Comparison of ENCODE assay signal across 18 cellular contexts in the genomic region with DNA sequence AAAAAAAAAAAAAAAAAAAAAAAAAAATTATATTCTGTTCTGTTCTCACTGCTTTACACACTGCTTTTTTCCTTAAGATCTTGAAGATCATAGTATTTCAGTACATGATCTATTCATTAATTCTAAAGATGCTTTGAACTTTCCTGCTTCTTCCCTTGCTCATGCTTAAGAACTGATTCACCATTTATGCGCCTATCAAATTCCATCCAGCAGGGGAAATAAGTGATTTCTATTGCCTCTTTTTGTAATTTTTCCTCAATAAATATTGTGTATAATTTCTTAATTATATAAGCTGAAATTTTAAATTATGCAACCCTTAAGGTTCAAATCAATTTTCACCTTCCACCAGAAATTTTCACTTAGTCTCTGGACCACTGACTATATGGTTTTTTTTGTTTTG. TPM values are rescaled to one million over a fixed set of nuclear protein-coding genes. Genes with fewer than 3 reads are reported as not detected.
DNase-seq lines count a peak whose midpoint lies in the region; ATAC-seq, FAIRE-seq and TF ChIP-seq lines count a peak whose summit lies in the region.
"Had no signal": no experiment of that assay in that cellular context is flagged by ENCODE, and none has a peak within 500 bp of the region (broad histone marks: within the 10 kb centered on the region; RNA-seq: fewer than 3 reads in every experiment).

No MANE protein-coding gene starts in this region.

- WGBS in heart right ventricle, 2 donors = 0 to 34% methylated on average over 1 of the region's 1 CpG
- WGBS in smooth muscle cell (ENCODE audit: low lambda C conversion rate) = 98% methylated on average over 1 of the region's 1 CpG

- H3K27me3 ChIP-seq in cardiac muscle cell (no peaks in the 10 kb centered on the region), heart right ventricle (no peaks in the 10 kb centered on the region), astrocyte (ENCODE audit: insufficient read depth, low read length) (no peaks in the 10 kb centered on the region), foreskin keratinocyte (no peaks in the 10 kb centered on the region), smooth muscle cell (ENCODE audit: low read depth) (no peaks in the 10 kb centered on the region)
- H3K27me3 ChIP-seq: SJCRH30 had no signal

- H3K4me1 Mint-ChIP-seq in astrocyte (ENCODE audit: low read depth, unreplicated experiment) = peaks cover 1% of the 10 kb centered on the region

- TF ChIP-seq CTCF in cardiac muscle cell (IDR thresholded peaks at IDR 0.05; ENCODE audit: low read depth, low read length) (peak; percentile 36), heart right ventricle (IDR thresholded peaks at IDR 0.05) (peak in 1 of 9 donors; percentile 14), astrocyte (IDR thresholded peaks at IDR 0.05; ENCODE audit: insufficient read depth, low read depth, low read length) (peak; percentile 14), foreskin keratinocyte (conservative IDR thresholded peaks at IDR 0.05) (peak; percentile 60), smooth muscle cell (IDR thresholded peaks at IDR 0.05; ENCODE audit: borderline replicate concordance, insufficient read depth, poor library complexity, severe bottlenecking) (peak; percentile 44)

- DNase-seq in cardiac muscle cell (ENCODE audit: low read depth in 1 of 2, low spot score in 1 of 2) = peak in 1 of 2 donors; percentile 23
- DNase-seq in heart right ventricle = no peak
- DNase-seq in astrocyte (ENCODE audit: low read depth) = no peak
- DNase-seq in foreskin keratinocyte = peak in 1 of 2 donors; percentile 16
- DNase-seq in smooth muscle cell (lab: John Stamatoyannopoulos, UW; ENCODE audit: unreplicated experiment) = no peak
- DNase-seq in activated naive CD4-positive, alpha-beta T cell treated with Interleukin-2 at 50 U/mL for 16 hours = no peak
- DNase-seq in DMS 273 treated with DMSO at 0.1 percent for 48 hours (lab: John Stamatoyannopoulos, UW) = no peak
- DNase-seq: foreskin melanocyte; islet precursor cell; NCI-H2029; NCI-H774; SJCRH30; stimulated activated CD4-positive, alpha-beta T cell treated with anti-CD3 and anti-CD28 coated beads, Interleukin-1b, Interleukin-23, amount 100 ng/mL, for 48 hours; stimulated activated CD8-positive, alpha-beta memory T cell treated with anti-CD3 and anti-CD28 coated beads, Interleukin-4, amount 100 ng/mL, for 48 hours had no signal

- no peaks in the 10 kb centered on the region for H3K9me3 ChIP-seq in cardiac muscle cell (ENCODE audit: low read depth)
- H3K9me3 ChIP-seq in heart right ventricle = no peaks in the 10 kb centered on the region
- H3K9me3 ChIP-seq in astrocyte (ENCODE audit: insufficient read depth, low read depth, low read length) = no peaks in the 10 kb centered on the region
- H3K9me3 ChIP-seq in smooth muscle cell (replicated peaks; ENCODE audit: low read depth) = no peaks in the 10 kb centered on the region
- H3K9me3 ChIP-seq: SJCRH30, thoracic aorta had no signal

- peaks cover 81% of the 10 kb centered on the region for H3K79me2 ChIP-seq in astrocyte (ENCODE audit: insufficient read depth, low read length)
- peaks cover 78% of the 10 kb centered on the region for H3K79me2 ChIP-seq in smooth muscle cell (ENCODE audit: low read depth)

- H3K36me3 ChIP-seq in cardiac muscle cell (no peaks in the 10 kb centered on the region), heart right ventricle (peaks cover 0 to 54% (median 0%) of the 10 kb centered on the region in 9 donors), astrocyte (ENCODE audit: insufficient read depth, low read length) (peaks cover under 1% of the 10 kb centered on the region), smooth muscle cell (ENCODE audit: low read depth) (no peaks in the 10 kb centered on the region)
- H3K36me3 ChIP-seq: SJCRH30 had no signal

- peaks cover 4% of the 10 kb centered on the region for H3K36me3 Mint-ChIP-seq in astrocyte (ENCODE audit: low read depth, unreplicated experiment)

- H3K27ac Mint-ChIP-seq in astrocyte (ENCODE audit: unreplicated experiment) = no peak overlapping the region
- H3K27ac Mint-ChIP-seq: dendritic cell treated with granulocyte-macrophage colony-stimulating factor and Interleukin-4, amounts not matched to agents 40 ng/mL and 50 ng/mL, for 4 days had no signal

- H3K9me3 Mint-ChIP-seq in astrocyte (ENCODE audit: unreplicated experiment) = no peaks in the 10 kb centered on the region
- H3K9me3 Mint-ChIP-seq: dendritic cell treated with granulocyte-macrophage colony-stimulating factor and Interleukin-4, amounts not matched to agents 40 ng/mL and 50 ng/mL, for 4 days had no signal

- H3K4me2 ChIP-seq in astrocyte (ENCODE audit: low read length) (no peak overlapping the region), smooth muscle cell (no peak overlapping the region)

- H3K4me1 ChIP-seq in cardiac muscle cell (ENCODE audit: low read depth) (peaks cover 4% of the 10 kb centered on the region), heart right ventricle (peaks cover 0 to 60% (median 29%) of the 10 kb centered on the region in 9 donors), astrocyte (ENCODE audit: insufficient read depth, low read length) (no peaks in the 10 kb centered on the region), foreskin keratinocyte (peaks cover 3% of the 10 kb centered on the region), smooth muscle cell (ENCODE audit: low read depth) (no peaks in the 10 kb centered on the region)
- H3K4me1 ChIP-seq: SJCRH30 had no signal

- ATAC-seq in heart right ventricle = no peak
- no peak for ATAC-seq in foreskin keratinocyte
- ATAC-seq in GM18868 (IDR thresholded peaks at IDR 0.05; ENCODE audit: unreplicated experiment) = no peak

- no peak overlapping the region for H2AFZ ChIP-seq in astrocyte (ENCODE audit: low read depth, low read length)
- no peak overlapping the region for H2AFZ ChIP-seq in smooth muscle cell (ENCODE audit: low read depth)

- H3K4me3 ChIP-seq in cardiac muscle cell (no peak overlapping the region), heart right ventricle (no peak overlapping the region), astrocyte (ENCODE audit: insufficient read depth, low read depth, low read length) (no peak overlapping the region), smooth muscle cell (no peak overlapping the region)
- H3K4me3 ChIP-seq: SJCRH30, thoracic aorta had no signal

- H3K4me3 Mint-ChIP-seq in astrocyte (ENCODE audit: unreplicated experiment) = no peak overlapping the region
- H3K4me3 Mint-ChIP-seq: dendritic cell treated with granulocyte-macrophage colony-stimulating factor and Interleukin-4, amounts not matched to agents 40 ng/mL and 50 ng/mL, for 4 days had no signal

- no peak for FAIRE-seq in astrocyte (lab: Jason Lieb, UNC)

- no peaks in the 10 kb centered on the region for H3K27me3 Mint-ChIP-seq in astrocyte (ENCODE audit: low read depth, unreplicated experiment)
- H3K27me3 Mint-ChIP-seq: dendritic cell treated with granulocyte-macrophage colony-stimulating factor and Interleukin-4, amounts not matched to agents 40 ng/mL and 50 ng/mL, for 4 days had no signal

- H4K20me1 ChIP-seq in astrocyte (ENCODE audit: insufficient read depth, low read length) = peaks cover 42% of the 10 kb centered on the region
- H4K20me1 ChIP-seq in smooth muscle cell (ENCODE audit: low read depth) = peaks cover 92% of the 10 kb centered on the region

- intact Hi-C loops in heart right ventricle (cut with DNase I) = no loop called here

- H3K27ac ChIP-seq in cardiac muscle cell = no peak overlapping the region
- H3K27ac ChIP-seq in heart right ventricle = no peak overlapping the region
- no peak overlapping the region for H3K27ac ChIP-seq in astrocyte (ENCODE audit: low read depth, low read length)
- no peak overlapping the region for H3K27ac ChIP-seq in foreskin keratinocyte
- no peak overlapping the region for H3K27ac ChIP-seq in smooth muscle cell (ENCODE audit: low read depth)
- H3K27ac ChIP-seq: SJCRH30, thoracic aorta, VCaP had no signal

- H3K9ac ChIP-seq in astrocyte (ENCODE audit: low read length) = no peak overlapping the region
- H3K9ac ChIP-seq in smooth muscle cell (ENCODE audit: low read depth) = no peak overlapping the region

- no peaks in the 10 kb centered on the region for H3F3A ChIP-seq in smooth muscle cell (ENCODE audit: low read depth)

RNA-seq across cellular contexts. Expression of a gene that starts 10.6 kb away (rescaled TPM):
- total RNA-seq in cardiac muscle cell (10.4 and 13.8 TPM in 2 replicates), heart right ventricle (10 to 100 TPM; 13.0 to 28.9 (median 20.0) TPM), astrocyte (6.6 and 10.6 TPM in 2 replicates), foreskin keratinocyte (20.3 and 25.0 TPM in 2 replicates), smooth muscle cell (27.1 and 27.4 TPM in 2 replicates)
- polyA plus RNA-seq in cardiac muscle cell (10.6 and 18.9 TPM in 2 replicates), heart right ventricle (10 to 100 TPM in 1 of 2 donors, 1 to 10 TPM in 1; 4.3 to 11.0 TPM), foreskin keratinocyte (6.1 and 8.2 TPM in 2 replicates), smooth muscle cell (5.2 and 8.4 TPM in 2 replicates)
